13 cellular contexts compared by ENCODE assay signal in genomic region chr2:203740741-203741363, GRCh38. TPM values are rescaled to one million over a fixed set of nuclear protein-coding genes. Genes with fewer than 3 reads are reported as not detected.
DNase-seq lines count a peak whose midpoint lies in the region; ATAC-seq lines count a peak whose summit lies in the region.
"Had no signal": no experiment of that assay in that cellular context is flagged by ENCODE, and none has a peak within 500 bp of the region (broad histone marks: within the 10 kb centered on the region; RNA-seq: fewer than 3 reads in every experiment).

No MANE protein-coding gene starts in this region.

- no peak overlapping the region for H2AFZ ChIP-seq in Karpas-422 (ENCODE audit: low read length)

- peak; percentile 48 for DNase-seq in activated CD8-positive, alpha-beta memory T cell treated with anti-CD3 and anti-CD28 coated beads, Interleukin-2, amount 50 U/mL, for 1 hour (ENCODE audit: extremely low read depth)
- DNase-seq in activated CD8-positive, alpha-beta memory T cell treated with anti-CD3 and anti-CD28 coated beads, Interleukin-2, amount 50 U/mL, for 4 hours = no peak
- DNase-seq in T follicular helper cell (ENCODE audit: low read depth) (peak; percentile 20), SK-N-DZ (ENCODE audit: low spot score) (no peak), Karpas-422 (no peak)
- DNase-seq in central memory CD8-positive, alpha-beta T cell (ENCODE audit: low spot score in 2 of 2) = peak in 1 of 2 donors; percentile 33
- DNase-seq in stimulated activated naive B cell treated with anti-CD40 and anti-IgM and Interleukin-4, amounts not matched to agents 10 μg/mL and 1 μg/mL and 100 μg/mL, for 72 hours = no peak
- DNase-seq: GOT3, left cardiac atrium, NCI-H69, testis had no signal

- H3K4me3 Mint-ChIP-seq in central memory CD8-positive, alpha-beta T cell = peak overlapping the region; percentile 42
- H3K4me3 Mint-ChIP-seq in stimulated activated naive B cell treated with anti-CD40 and anti-IgM and Interleukin-4, amounts not matched to agents 10 μg/mL and 1 μg/mL and 100 μg/mL, for 72 hours = no peak overlapping the region

- H3K36me3 ChIP-seq in Karpas-422 (ENCODE audit: insufficient read depth, low read length) = no peaks in the 10 kb centered on the region

- no peaks in the 10 kb centered on the region for H3K27me3 Mint-ChIP-seq in central memory CD8-positive, alpha-beta T cell
- H3K27me3 Mint-ChIP-seq in stimulated activated naive B cell treated with anti-CD40 and anti-IgM and Interleukin-4, amounts not matched to agents 10 μg/mL and 1 μg/mL and 100 μg/mL, for 72 hours = peaks cover 4 to 12% of the 10 kb centered on the region in 2 donors

- peaks cover 6% of the 10 kb centered on the region for H3K9me3 Mint-ChIP-seq in central memory CD8-positive, alpha-beta T cell
- H3K9me3 Mint-ChIP-seq in stimulated activated naive B cell treated with anti-CD40 and anti-IgM and Interleukin-4, amounts not matched to agents 10 μg/mL and 1 μg/mL and 100 μg/mL, for 72 hours = peaks cover 2 to 4% of the 10 kb centered on the region in 2 donors

- no peaks in the 10 kb centered on the region for H3K9me3 ChIP-seq in Karpas-422 (ENCODE audit: low read length)
- H3K9me3 ChIP-seq: testis had no signal

- peak overlapping the region; percentile 84 for H3K27ac Mint-ChIP-seq in central memory CD8-positive, alpha-beta T cell (ENCODE audit: low read depth)
- H3K27ac Mint-ChIP-seq in stimulated activated naive B cell treated with anti-CD40 and anti-IgM and Interleukin-4, amounts not matched to agents 10 μg/mL and 1 μg/mL and 100 μg/mL, for 72 hours = no peak overlapping the region

- H3K79me2 ChIP-seq in Karpas-422 (ENCODE audit: low read length) = no peaks in the 10 kb centered on the region

- no peak overlapping the region for H3K4me2 ChIP-seq in Karpas-422 (ENCODE audit: low read depth, low read length, poor library complexity, severe bottlenecking)

- no peak overlapping the region for H3K4me3 ChIP-seq in Karpas-422 (ENCODE audit: low read length)
- H3K4me3 ChIP-seq: testis had no signal

- H3K9ac ChIP-seq in Karpas-422 (ENCODE audit: low read length) = no peak overlapping the region

- H3K4me1 ChIP-seq in Karpas-422 (ENCODE audit: low read length) = no peaks in the 10 kb centered on the region
- H3K4me1 ChIP-seq: testis had no signal

- no peaks in the 10 kb centered on the region for H4K20me1 ChIP-seq in Karpas-422 (ENCODE audit: insufficient read depth, low read depth, low read length)

- H3K4me1 Mint-ChIP-seq in central memory CD8-positive, alpha-beta T cell = peaks cover 64% of the 10 kb centered on the region
- peaks cover 4 to 11% of the 10 kb centered on the region in 2 donors for H3K4me1 Mint-ChIP-seq in stimulated activated naive B cell treated with anti-CD40 and anti-IgM and Interleukin-4, amounts not matched to agents 10 μg/mL and 1 μg/mL and 100 μg/mL, for 72 hours

- peaks cover 24% of the 10 kb centered on the region for H3K36me3 Mint-ChIP-seq in central memory CD8-positive, alpha-beta T cell (ENCODE audit: insufficient read depth)
- no peaks in the 10 kb centered on the region for H3K36me3 Mint-ChIP-seq in stimulated activated naive B cell treated with anti-CD40 and anti-IgM and Interleukin-4, amounts not matched to agents 10 μg/mL and 1 μg/mL and 100 μg/mL, for 72 hours

- H3K27me3 ChIP-seq in Karpas-422 (ENCODE audit: low read length) = no peaks in the 10 kb centered on the region
- H3K27me3 ChIP-seq: testis had no signal

- no peak overlapping the region for H3K27ac ChIP-seq in Karpas-422 (ENCODE audit: low read length)
- H3K27ac ChIP-seq: HL-60, testis had no signal

- H3K9me2 ChIP-seq in Karpas-422 (replicated peaks; ENCODE audit: insufficient read depth, low read length) = no peaks in the 10 kb centered on the region

- peak; percentile 84 for ATAC-seq in central memory CD8-positive, alpha-beta T cell (replicated peaks; ENCODE audit: extremely low read depth, poor library complexity, severe bottlenecking)
- peak; percentile 38 to 44 for ATAC-seq in stimulated activated naive B cell treated with anti-CD40 and anti-IgM and Interleukin-4, amounts not matched to agents 10 μg/mL and 1 μg/mL and 100 μg/mL, for 72 hours (replicated peaks)
- ATAC-seq in HG02759 (IDR thresholded peaks at IDR 0.05; ENCODE audit: unreplicated experiment) = no peak

RNA-seq across cellular contexts. Expression of gene CD28, which starts 34.4 kb away (rescaled TPM):
- polyA plus RNA-seq in SK-N-DZ (2014; cell fraction: cytosol; rRNA removed) = not detected in 2 replicates
- polyA plus RNA-seq in SK-N-DZ (2014; cell fraction: nucleus; rRNA removed) = not detected in 2 replicates
- not detected in 2 replicates for total RNA-seq in Karpas-422 (2014; rRNA removed; shearing (Covaris generic); ENCODE audit: low replicate concordance)

Comparison
In these comparisons a context has a peak if more than half of its experiments do, and no peak if none do; other contexts are left out.
1. DNase-seq: peak in activated CD8-positive, alpha-beta memory T cell treated with anti-CD3 and anti-CD28 coated beads, Interleukin-2, amount 50 U/mL, for 1 hour (single experiment) and T follicular helper cell (single experiment); none in activated CD8-positive, alpha-beta memory T cell treated with anti-CD3 and anti-CD28 coated beads, Interleukin-2, amount 50 U/mL, for 4 hours (single experiment), stimulated activated naive B cell treated with anti-CD40 and anti-IgM and Interleukin-4, amounts not matched to agents 10 μg/mL and 1 μg/mL and 100 μg/mL, for 72 hours (single experiment), SK-N-DZ (single experiment) and Karpas-422 (single experiment).